20 cellular contexts compared by ENCODE assay signal in genomic region chr6:34352305-34352937, GRCh38. TPM values are rescaled to one million over a fixed set of nuclear protein-coding genes. Genes with fewer than 3 reads are reported as not detected.
DNase-seq lines count a peak whose midpoint lies in the region; ATAC-seq and TF ChIP-seq lines count a peak whose summit lies in the region.
"Had no signal": no experiment of that assay in that cellular context is flagged by ENCODE, and none has a peak within 500 bp of the region (broad histone marks: within the 10 kb centered on the region; RNA-seq: fewer than 3 reads in every experiment).

No MANE protein-coding gene starts in this region.

- no peaks in the 10 kb centered on the region for H3K36me3 Mint-ChIP-seq in activated naive CD4-positive, alpha-beta T cell treated with anti-CD3 and anti-CD28 coated beads, Interleukin-2, amount 50 U/mL, for 24 hours
- no peaks in the 10 kb centered on the region for H3K36me3 Mint-ChIP-seq in WTC11
- H3K36me3 Mint-ChIP-seq: CD4-positive, alpha-beta memory T cell; type B pancreatic cell had no signal

- POLR2A ChIA-PET in WTC11 (lab: Charles Lee) = interaction anchor here (0.6 kb wide), 1 partner anchor 1300 kb away, joined by 3 read pairs; no protein-coding TSS in a partner anchor

- H2AFZ ChIP-seq in smooth muscle cell (ENCODE audit: low read depth) = no peak overlapping the region
- H2AFZ ChIP-seq: GM23338 had no signal

- no peaks in the 10 kb centered on the region for H3K27me3 Mint-ChIP-seq in activated naive CD4-positive, alpha-beta T cell treated with anti-CD3 and anti-CD28 coated beads, Interleukin-2, amount 50 U/mL, for 24 hours
- H3K27me3 Mint-ChIP-seq in WTC11 (ENCODE audit: low read depth) = no peaks in the 10 kb centered on the region
- H3K27me3 Mint-ChIP-seq: CD4-positive, alpha-beta memory T cell; type B pancreatic cell had no signal

- H3K4me2 ChIP-seq in smooth muscle cell = no peak overlapping the region
- H3K4me2 ChIP-seq: GM23338 had no signal

- H3F3A ChIP-seq in smooth muscle cell (ENCODE audit: low read depth) = no peaks in the 10 kb centered on the region

- H3K27ac ChIP-seq in smooth muscle cell (ENCODE audit: low read depth) = peak overlapping the region; percentile 17
- H3K27ac ChIP-seq: coronary artery, epithelial cell of prostate had no signal

- peak overlapping the region; percentile 17 for H3K27ac Mint-ChIP-seq in activated naive CD4-positive, alpha-beta T cell treated with anti-CD3 and anti-CD28 coated beads, Interleukin-2, amount 50 U/mL, for 24 hours
- H3K27ac Mint-ChIP-seq in WTC11 = peak overlapping the region; percentile 45
- H3K27ac Mint-ChIP-seq: GM23338, type B pancreatic cell had no signal

- H3K9ac ChIP-seq in smooth muscle cell (ENCODE audit: low read depth) = no peak overlapping the region

- no peak for DNase-seq in activated naive CD4-positive, alpha-beta T cell (lab: John Stamatoyannopoulos, UW)
- DNase-seq in WTC11 (ENCODE audit: low spot score) = no peak
- DNase-seq in fibroblast of pulmonary artery (ENCODE audit: low read depth) = peak; percentile 55
- no peak for DNase-seq in smooth muscle cell (lab: John Stamatoyannopoulos, UW; ENCODE audit: unreplicated experiment)
- DNase-seq: anterior cingulate cortex; CD4-positive, alpha-beta memory T cell; kidney; mucosa of descending colon; NCI-H1436; nucleus accumbens; small intestine; T-helper 1 cell had no signal

- H3K79me2 ChIP-seq in smooth muscle cell (ENCODE audit: low read depth) = peaks cover 41% of the 10 kb centered on the region

- H3K4me3 ChIP-seq in fibroblast of pulmonary artery (replicated peaks; ENCODE audit: low read depth, low read length) (no peak overlapping the region), smooth muscle cell (no peak overlapping the region)
- H3K4me3 ChIP-seq: coronary artery, GM23338, mucosa of descending colon had no signal

- H3K9me3 ChIP-seq in smooth muscle cell (replicated peaks; ENCODE audit: low read depth) = no peaks in the 10 kb centered on the region
- H3K9me3 ChIP-seq: mucosa of descending colon had no signal

- 87% methylated on average over 2 of the region's 2 CpGs for WGBS in smooth muscle cell (ENCODE audit: low lambda C conversion rate)

- CTCF ChIA-PET in WTC11 (lab: Charles Lee) = interaction anchor here (0.6 kb wide), 1 partner anchor 570 kb away, joined by 4 read pairs; no protein-coding TSS in a partner anchor

- H3K4me3 Mint-ChIP-seq in activated naive CD4-positive, alpha-beta T cell treated with anti-CD3 and anti-CD28 coated beads, Interleukin-2, amount 50 U/mL, for 24 hours = no peak overlapping the region
- H3K4me3 Mint-ChIP-seq in WTC11 = no peak overlapping the region
- H3K4me3 Mint-ChIP-seq: CD4-positive, alpha-beta memory T cell; GM23338; type B pancreatic cell had no signal

- TF ChIP-seq CTCF in WTC11 (IDR thresholded peaks at IDR 0.05) (no peak), fibroblast of pulmonary artery (IDR thresholded peaks at IDR 0.05; ENCODE audit: low read length, missing control alignments) (no peak), smooth muscle cell (IDR thresholded peaks at IDR 0.05; ENCODE audit: borderline replicate concordance, insufficient read depth, poor library complexity, severe bottlenecking) (no peak)

- H4K20me1 ChIP-seq in smooth muscle cell (ENCODE audit: low read depth) = peaks cover 72% of the 10 kb centered on the region

- no peaks in the 10 kb centered on the region for H3K27me3 ChIP-seq in smooth muscle cell (ENCODE audit: low read depth)

- no peaks in the 10 kb centered on the region for H3K9me3 Mint-ChIP-seq in activated naive CD4-positive, alpha-beta T cell treated with anti-CD3 and anti-CD28 coated beads, Interleukin-2, amount 50 U/mL, for 24 hours
- no peaks in the 10 kb centered on the region for H3K9me3 Mint-ChIP-seq in WTC11
- H3K9me3 Mint-ChIP-seq: CD4-positive, alpha-beta memory T cell; GM23338; type B pancreatic cell had no signal

- ATAC-seq in WTC11 (no peak), HG03095 (IDR thresholded peaks at IDR 0.05; ENCODE audit: unreplicated experiment) (no peak), HG03342 (IDR thresholded peaks at IDR 0.05; ENCODE audit: unreplicated experiment) (no peak), GM21717 (IDR thresholded peaks at IDR 0.05; ENCODE audit: unreplicated experiment) (no peak)
- ATAC-seq: GM23338, mucosa of descending colon had no signal

- H3K4me1 ChIP-seq in smooth muscle cell (ENCODE audit: low read depth) = no peaks in the 10 kb centered on the region

- H3K36me3 ChIP-seq in smooth muscle cell (ENCODE audit: low read depth) = no peaks in the 10 kb centered on the region

- H3K4me1 Mint-ChIP-seq in activated naive CD4-positive, alpha-beta T cell treated with anti-CD3 and anti-CD28 coated beads, Interleukin-2, amount 50 U/mL, for 24 hours = peaks cover 24% of the 10 kb centered on the region
- H3K4me1 Mint-ChIP-seq in WTC11 = peaks cover 4% of the 10 kb centered on the region; the same call in 1 of the 2 replicates

TF ChIP-seq in WTC11, 78 proteins besides CTCF, POLR2A, EP300 and RAD21:
- no peak for TF ChIP-seq JUN (CRISPR knock-in tag; IDR thresholded peaks at IDR 0.05)
- no peak for TF ChIP-seq EMX1 (CRISPR knock-in tag; IDR thresholded peaks at IDR 0.05)
- TF ChIP-seq ZNF423 (CRISPR knock-in tag; IDR thresholded peaks at IDR 0.05) = no peak
- no peak for TF ChIP-seq AR (CRISPR knock-in tag; IDR thresholded peaks at IDR 0.05)
- TF ChIP-seq, protein P1, sequence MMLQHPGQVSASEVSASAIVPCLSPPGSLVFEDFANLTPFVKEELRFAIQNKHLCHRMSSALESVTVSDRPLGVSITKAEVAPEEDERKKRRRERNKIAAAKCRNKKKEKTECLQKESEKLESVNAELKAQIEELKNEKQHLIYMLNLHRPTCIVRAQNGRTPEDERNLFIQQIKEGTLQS (CRISPR knock-in tag; conservative IDR thresholded peaks at IDR 0.05) = no peak

RNA-seq across cellular contexts. Expression of gene NUDT3, which starts 40.0 kb away (rescaled TPM):
- total RNA-seq in WTC11 (2021) (24.6 to 30.0 TPM (median 24.8 TPM) in 3 replicates), smooth muscle cell (12.9 and 15.2 TPM in 2 replicates)
- polyA plus RNA-seq in smooth muscle cell = 7.5 and 7.8 TPM in 2 replicates
